8 cellular contexts compared by ENCODE assay signal in the genomic region with DNA sequence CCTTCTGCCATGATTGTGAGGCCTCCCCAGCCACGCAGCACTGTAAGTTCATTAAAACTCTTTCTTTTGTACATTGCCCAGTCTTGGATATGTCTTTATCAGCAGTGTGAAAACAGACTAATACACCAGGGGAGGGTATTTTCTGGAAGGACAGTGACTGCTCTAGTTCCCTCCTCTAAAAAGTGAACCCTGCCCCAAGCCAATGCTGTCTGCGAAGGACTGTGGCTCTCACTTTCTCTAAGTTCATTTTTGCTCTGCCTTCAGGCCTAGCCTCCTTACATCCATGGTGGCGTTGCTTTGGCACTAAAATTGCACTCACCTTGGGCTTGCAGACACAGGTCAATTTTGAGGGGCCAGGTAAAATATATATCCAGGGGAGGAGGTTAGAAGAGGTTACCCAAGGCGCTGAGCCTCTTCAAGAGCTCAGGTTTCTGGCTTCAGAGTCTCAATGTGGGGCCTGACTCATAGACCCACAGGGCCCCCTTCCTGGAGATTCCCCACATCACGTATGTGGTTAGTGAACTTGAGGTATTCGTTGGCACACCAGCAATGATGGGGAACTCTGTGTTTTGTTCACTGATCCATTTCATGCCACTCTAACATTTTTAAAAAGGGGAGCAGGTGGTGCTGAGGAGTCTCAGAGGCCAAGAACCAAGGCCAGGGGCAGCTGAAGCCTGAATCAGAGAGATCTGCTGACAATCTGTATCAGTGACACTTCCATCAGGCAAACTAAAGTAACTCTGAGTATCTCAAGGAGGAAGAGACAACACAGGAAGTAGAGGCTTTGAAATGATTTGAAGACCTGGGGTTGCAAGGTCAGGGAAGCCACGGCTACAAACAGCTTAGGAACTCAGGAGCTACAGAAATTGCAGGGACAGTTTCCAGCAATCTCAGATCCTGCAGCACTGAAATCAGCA.
DNase-seq lines count a peak whose midpoint lies in the region; ATAC-seq and TF ChIP-seq lines count a peak whose summit lies in the region.
"Had no signal": no experiment of that assay in that cellular context is flagged by ENCODE, and none has a peak within 500 bp of the region (broad histone marks: within the 10 kb centered on the region; RNA-seq: fewer than 3 reads in every experiment).

No MANE protein-coding gene starts in this region.

- H4K8ac ChIP-seq in H9 (replicated peaks; ENCODE audit: insufficient read length, low read depth, low read length) = no peak overlapping the region

- no peak overlapping the region for H2BK120ac ChIP-seq in H9 (ENCODE audit: low read depth, low read length, poor library complexity, severe bottlenecking)

- no peak overlapping the region for H3K18ac ChIP-seq in H9 (ENCODE audit: insufficient read length, low read depth, low read length)

- no peak overlapping the region for H2AFZ ChIP-seq in H9 (ENCODE audit: low read length)

- no peaks in the 10 kb centered on the region for H3K27me3 ChIP-seq in effector memory CD4-positive, alpha-beta T cell (replicated peaks; ENCODE audit: control insufficient read depth, insufficient read depth, low read length, poor library complexity, severe bottlenecking)
- no peaks in the 10 kb centered on the region for H3K27me3 ChIP-seq in H9 (ENCODE audit: insufficient read depth, low read length)

- no peak for TF ChIP-seq CTCF in H9 (conservative IDR thresholded peaks at IDR 0.05)

- no peak overlapping the region for H3K14ac ChIP-seq in H9 (ENCODE audit: insufficient read depth, low read length)

- no peaks in the 10 kb centered on the region for H3K79me1 ChIP-seq in H9 (ENCODE audit: insufficient read depth, low read depth, low read length, poor library complexity, severe bottlenecking)

- no peak overlapping the region for H3K23ac ChIP-seq in H9 (ENCODE audit: insufficient read length, low read depth, low read length)

- peak; percentile 36 to 42 for DNase-seq in activated CD4-positive, alpha-beta T cell treated with anti-CD3 and anti-CD28 coated beads for 4 hours
- peak in 1 of 3 donors; percentile 3 for DNase-seq in effector memory CD4-positive, alpha-beta T cell
- peak; percentile 39 for DNase-seq in stimulated activated naive CD4-positive, alpha-beta T cell treated with Interleukin-2 at 50 U/mL for 16 hours (lab: John Stamatoyannopoulos, UW)
- DNase-seq in NCI-H2081 (lab: John Stamatoyannopoulos, UW) = no peak
- no peak for DNase-seq in hippocampal formation (lab: John Stamatoyannopoulos, UW)
- no peak for DNase-seq in H9
- DNase-seq: amniotic stem cell had no signal

- no peaks in the 10 kb centered on the region; the same call in 1 of the 2 replicates for H3K27me3 Mint-ChIP-seq in H9 (ENCODE audit: low read depth)

- H4K91ac ChIP-seq in H9 (ENCODE audit: insufficient read length, low read depth, low read length) = no peak overlapping the region

- no peaks in the 10 kb centered on the region for H3K9me3 ChIP-seq in effector memory CD4-positive, alpha-beta T cell (ENCODE audit: control insufficient read depth, low read length)
- no peaks in the 10 kb centered on the region for H3K9me3 ChIP-seq in H9 (ENCODE audit: control insufficient read depth, low read depth, low read length)

- H3K79me2 ChIP-seq in H9 (ENCODE audit: insufficient read depth, low read length) = no peaks in the 10 kb centered on the region

- no peak overlapping the region for H2AK5ac ChIP-seq in H9 (ENCODE audit: insufficient read length, low read length)

- no peak overlapping the region for H3T11ph ChIP-seq in H9 (ENCODE audit: low read length)

- no peak overlapping the region for H4K5ac ChIP-seq in H9 (ENCODE audit: insufficient read length, low read depth, low read length)

- H3K23me2 ChIP-seq in H9 (ENCODE audit: insufficient read length, low read depth, low read length, poor library complexity, severe bottlenecking) = no peaks in the 10 kb centered on the region

- ATAC-seq in HG02870 (IDR thresholded peaks at IDR 0.05; ENCODE audit: unreplicated experiment) = peak; percentile 63

- H3K27ac Mint-ChIP-seq in H9 = no peak overlapping the region; a peak in 1 of 7 replicates

- no peak overlapping the region for H3K56ac ChIP-seq in H9 (ENCODE audit: insufficient read length, low read depth, low read length)

- no peak overlapping the region for H2BK5ac ChIP-seq in H9 (ENCODE audit: insufficient read length, low read length)

- H3K4me3 ChIP-seq in effector memory CD4-positive, alpha-beta T cell (ENCODE audit: insufficient read depth, low read depth, low read length, poor library complexity, severe bottlenecking) = no peak overlapping the region

- H2BK20ac ChIP-seq in H9 (ENCODE audit: low read depth, low read length, poor library complexity, severe bottlenecking) = no peak overlapping the region

- no peak overlapping the region for H3K4me2 ChIP-seq in H9 (ENCODE audit: insufficient read depth, insufficient read length, low read length)

- no peak overlapping the region for H2BK15ac ChIP-seq in H9 (ENCODE audit: low read depth, low read length)

- H3K36me3 Mint-ChIP-seq in H9 (ENCODE audit: insufficient read depth in 1 of 3, low read depth in 3 of 3) = no peaks in the 10 kb centered on the region

- H2BK12ac ChIP-seq in H9 (ENCODE audit: insufficient read length, low read depth, low read length) = no peak overlapping the region

- H3K4me1 ChIP-seq in effector memory CD4-positive, alpha-beta T cell (ENCODE audit: control insufficient read depth, insufficient read depth, low read length, poor library complexity, severe bottlenecking) = peaks cover 14% of the 10 kb centered on the region
- H3K4me1 ChIP-seq in H9 (ENCODE audit: insufficient read depth, low read length) = no peaks in the 10 kb centered on the region

- H3K4me3 Mint-ChIP-seq in H9 = no peak overlapping the region

- H3K9me3 Mint-ChIP-seq in H9 = no peaks in the 10 kb centered on the region

- no peaks in the 10 kb centered on the region for H3K36me3 ChIP-seq in effector memory CD4-positive, alpha-beta T cell (ENCODE audit: control insufficient read depth, insufficient read depth, low read length)

- 0 out of 4 replicates have a peak, but pooled peaks cover 2% of the 10 kb centered on the region in 2 experiments for H3K4me1 Mint-ChIP-seq in H9

- no peak overlapping the region for H3K4ac ChIP-seq in H9 (ENCODE audit: low read depth, low read length)

- peak overlapping the region; percentile 27 for H3K27ac ChIP-seq in effector memory CD4-positive, alpha-beta T cell (ENCODE audit: insufficient read depth, low read length, poor library complexity, severe bottlenecking)
- H3K27ac ChIP-seq in H9 (ENCODE audit: insufficient read length, low read depth, low read length) = no peak overlapping the region

- no peaks in the 10 kb centered on the region for H4K20me1 ChIP-seq in H9 (ENCODE audit: control insufficient read depth, insufficient read depth, insufficient read length)

- no CpG with 5 or more reads among the region's 7 CpGs for WGBS in H9 (ENCODE audit: extremely low coverage, insufficient read length, low lambda C conversion rate)

- no peak overlapping the region for H3K9ac ChIP-seq in H9 (ENCODE audit: extremely low read depth, insufficient read length, low read length)

Comparison
In these comparisons a context has a peak if more than half of its experiments do, and no peak if none do; other contexts are left out.
1. DNase-seq: peak in activated CD4-positive, alpha-beta T cell treated with anti-CD3 and anti-CD28 coated beads for 4 hours (2 of 2) and stimulated activated naive CD4-positive, alpha-beta T cell treated with Interleukin-2 at 50 U/mL for 16 hours (single experiment); none in NCI-H2081 (0 of 2), hippocampal formation (0 of 2) and H9 (single experiment).